In the genomic region with DNA sequence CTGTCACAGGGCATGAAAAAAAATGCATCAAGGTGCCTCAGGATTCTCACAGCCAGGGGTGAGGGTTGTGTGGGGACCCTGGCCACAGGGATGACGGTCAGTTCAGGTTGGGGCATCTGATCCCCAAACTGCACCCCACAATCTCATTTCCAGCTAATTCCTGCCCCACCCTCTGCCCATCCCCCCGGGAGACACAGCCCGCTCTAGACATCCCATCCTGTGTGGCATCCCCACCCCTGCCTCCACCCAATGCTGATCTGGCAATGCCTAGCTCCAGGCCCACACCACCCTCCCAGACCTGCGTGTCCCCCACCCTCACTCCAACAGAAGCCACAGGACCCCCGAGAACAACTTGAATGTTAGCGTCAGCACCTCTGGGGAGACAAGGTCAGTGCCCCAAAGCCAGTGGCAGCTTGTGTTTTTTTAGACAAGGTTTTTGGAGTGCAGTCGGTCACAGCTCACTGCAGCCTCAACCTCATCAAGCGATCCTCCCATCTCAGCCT, we compare ENCODE assay signal across 2 cellular contexts.
TF ChIP-seq lines count a peak whose summit lies in the region.

No MANE protein-coding gene starts in this region.

TF ChIP-seq in A549, 52 proteins besides CTCF, POLR2A, EP300 and RAD21:
- TF ChIP-seq RFX5 (IDR thresholded peaks at IDR 0.05) (no peak), ESRRA (IDR thresholded peaks at IDR 0.05; ENCODE audit: borderline replicate concordance, low read length) (no peak), POLR2AphosphoS2 (conservative IDR thresholded peaks at IDR 0.05; ENCODE audit: low read length) (peak; percentile 75), EHMT2 (IDR thresholded peaks at IDR 0.05; ENCODE audit: low read depth) (no peak), FOSL2 (IDR thresholded peaks at IDR 0.05) (no peak), FOSL2 (CRISPR knock-in tag; IDR thresholded peaks at IDR 0.05) (no peak), NPAS2 (CRISPR knock-in tag; IDR thresholded peaks at IDR 0.05; ENCODE audit: borderline replicate concordance) (no peak), JUNB (IDR thresholded peaks at IDR 0.05) (no peak), JUN (IDR thresholded peaks at IDR 0.05) (peak in 1 of 2 experiments; percentile 40; a peak in 2 of 5 replicates)
- TF ChIP-seq, protein P1, sequence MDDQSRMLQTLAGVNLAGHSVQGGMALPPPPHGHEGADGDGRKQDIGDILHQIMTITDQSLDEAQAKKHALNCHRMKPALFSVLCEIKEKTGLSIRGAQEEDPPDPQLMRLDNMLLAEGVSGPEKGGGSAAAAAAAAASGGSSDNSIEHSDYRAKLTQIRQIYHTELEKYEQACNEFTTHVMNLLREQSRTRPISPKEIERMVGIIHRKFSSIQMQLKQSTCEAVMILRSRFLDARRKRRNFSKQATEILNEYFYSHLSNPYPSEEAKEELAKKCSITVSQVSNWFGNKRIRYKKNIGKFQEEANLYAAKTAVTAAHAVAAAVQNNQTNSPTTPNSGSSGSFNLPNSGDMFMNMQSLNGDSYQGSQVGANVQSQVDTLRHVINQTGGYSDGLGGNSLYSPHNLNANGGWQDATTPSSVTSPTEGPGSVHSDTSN (IDR thresholded peaks at IDR 0.05), result peak; percentile 58; the same call in 1 of the 2 replicates
- TF ChIP-seq, protein P2, sequence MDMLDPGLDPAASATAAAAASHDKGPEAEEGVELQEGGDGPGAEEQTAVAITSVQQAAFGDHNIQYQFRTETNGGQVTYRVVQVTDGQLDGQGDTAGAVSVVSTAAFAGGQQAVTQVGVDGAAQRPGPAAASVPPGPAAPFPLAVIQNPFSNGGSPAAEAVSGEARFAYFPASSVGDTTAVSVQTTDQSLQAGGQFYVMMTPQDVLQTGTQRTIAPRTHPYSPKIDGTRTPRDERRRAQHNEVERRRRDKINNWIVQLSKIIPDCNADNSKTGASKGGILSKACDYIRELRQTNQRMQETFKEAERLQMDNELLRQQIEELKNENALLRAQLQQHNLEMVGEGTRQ (IDR thresholded peaks at IDR 0.05), result no peak

TF ChIP-seq in K562, 482 proteins besides CTCF, POLR2A, EP300 and RAD21:
- TF ChIP-seq OTX1 (CRISPR knock-in tag; IDR thresholded peaks at IDR 0.05), result no peak
- peak; percentile 7; the same call in 1 of the 2 replicates for TF ChIP-seq POLR2G (IDR thresholded peaks at IDR 0.05; ENCODE audit: low read depth, low read length)
- TF ChIP-seq NELFE (IDR thresholded peaks at IDR 0.05; ENCODE audit: insufficient read depth, insufficient read length), result no peak
- TF ChIP-seq CHD4 (IDR thresholded peaks at IDR 0.05; ENCODE audit: insufficient read depth, insufficient replicate concordance, low read depth, low read length, poor library complexity, severe bottlenecking), result no peak
- no peak for TF ChIP-seq RBM39 (optimal IDR thresholded peaks at IDR 0.05; ENCODE audit: low read depth, low read length)
